ENCODE assay signal across 2 cellular contexts in the genomic region with DNA sequence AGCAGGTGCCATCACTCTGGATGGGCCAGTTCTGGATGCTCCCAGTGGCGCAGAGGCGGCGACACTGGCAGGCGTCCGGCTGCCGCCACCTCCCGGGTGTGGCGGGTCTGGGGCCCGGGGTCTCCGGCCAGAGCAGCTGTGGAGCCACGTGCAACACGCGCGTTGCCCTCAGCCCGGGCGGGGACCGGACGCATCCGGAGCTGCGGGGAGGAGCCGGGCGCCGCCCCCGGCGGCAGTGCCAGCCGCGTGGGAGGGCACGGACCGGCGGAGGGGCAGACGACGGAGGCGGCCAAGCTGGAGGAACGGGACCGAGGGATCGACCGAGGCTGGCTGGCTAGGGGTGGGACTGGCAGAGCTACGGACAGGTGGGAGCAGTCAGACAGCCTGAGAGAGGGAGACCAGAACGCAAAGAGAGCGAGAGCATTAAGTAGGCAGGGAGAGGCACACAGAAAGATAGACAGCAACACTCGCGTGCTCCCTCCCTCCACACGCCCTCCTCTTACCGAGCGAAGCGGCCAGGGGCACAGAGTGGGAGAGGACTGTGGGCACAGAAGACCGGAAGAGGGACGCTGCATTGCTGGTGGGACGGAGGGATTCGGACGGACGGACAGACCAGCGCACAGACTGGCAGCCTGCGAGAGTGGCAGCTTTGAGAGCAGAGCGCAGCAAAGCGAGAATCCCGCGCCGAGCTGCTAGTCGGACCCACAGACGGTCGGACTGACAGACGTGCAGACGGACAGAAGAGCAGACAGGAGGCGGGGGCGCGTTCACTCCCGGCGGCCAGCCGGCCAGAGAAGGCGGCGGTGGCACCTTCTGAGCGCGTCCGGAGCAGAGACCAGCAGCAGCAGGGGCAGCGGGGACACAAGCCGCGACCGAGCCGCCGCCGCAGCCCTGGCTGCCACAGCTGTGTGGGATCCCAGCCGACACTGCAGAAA.
A peak's percentile ranks its signal among the peaks of the same experiment; 100 is the strongest.
TF ChIP-seq lines count a peak whose summit lies in the region.

A gene (plus strand): TSS at position 275 of the 935 bp plus-strand sequence. CDS start 42,227 bp downstream, outside the sequence.

TF ChIP-seq in GM23338, 12 proteins besides CTCF, POLR2A, EP300 and RAD21 (continues in another document):
- TF ChIP-seq, protein P1, sequence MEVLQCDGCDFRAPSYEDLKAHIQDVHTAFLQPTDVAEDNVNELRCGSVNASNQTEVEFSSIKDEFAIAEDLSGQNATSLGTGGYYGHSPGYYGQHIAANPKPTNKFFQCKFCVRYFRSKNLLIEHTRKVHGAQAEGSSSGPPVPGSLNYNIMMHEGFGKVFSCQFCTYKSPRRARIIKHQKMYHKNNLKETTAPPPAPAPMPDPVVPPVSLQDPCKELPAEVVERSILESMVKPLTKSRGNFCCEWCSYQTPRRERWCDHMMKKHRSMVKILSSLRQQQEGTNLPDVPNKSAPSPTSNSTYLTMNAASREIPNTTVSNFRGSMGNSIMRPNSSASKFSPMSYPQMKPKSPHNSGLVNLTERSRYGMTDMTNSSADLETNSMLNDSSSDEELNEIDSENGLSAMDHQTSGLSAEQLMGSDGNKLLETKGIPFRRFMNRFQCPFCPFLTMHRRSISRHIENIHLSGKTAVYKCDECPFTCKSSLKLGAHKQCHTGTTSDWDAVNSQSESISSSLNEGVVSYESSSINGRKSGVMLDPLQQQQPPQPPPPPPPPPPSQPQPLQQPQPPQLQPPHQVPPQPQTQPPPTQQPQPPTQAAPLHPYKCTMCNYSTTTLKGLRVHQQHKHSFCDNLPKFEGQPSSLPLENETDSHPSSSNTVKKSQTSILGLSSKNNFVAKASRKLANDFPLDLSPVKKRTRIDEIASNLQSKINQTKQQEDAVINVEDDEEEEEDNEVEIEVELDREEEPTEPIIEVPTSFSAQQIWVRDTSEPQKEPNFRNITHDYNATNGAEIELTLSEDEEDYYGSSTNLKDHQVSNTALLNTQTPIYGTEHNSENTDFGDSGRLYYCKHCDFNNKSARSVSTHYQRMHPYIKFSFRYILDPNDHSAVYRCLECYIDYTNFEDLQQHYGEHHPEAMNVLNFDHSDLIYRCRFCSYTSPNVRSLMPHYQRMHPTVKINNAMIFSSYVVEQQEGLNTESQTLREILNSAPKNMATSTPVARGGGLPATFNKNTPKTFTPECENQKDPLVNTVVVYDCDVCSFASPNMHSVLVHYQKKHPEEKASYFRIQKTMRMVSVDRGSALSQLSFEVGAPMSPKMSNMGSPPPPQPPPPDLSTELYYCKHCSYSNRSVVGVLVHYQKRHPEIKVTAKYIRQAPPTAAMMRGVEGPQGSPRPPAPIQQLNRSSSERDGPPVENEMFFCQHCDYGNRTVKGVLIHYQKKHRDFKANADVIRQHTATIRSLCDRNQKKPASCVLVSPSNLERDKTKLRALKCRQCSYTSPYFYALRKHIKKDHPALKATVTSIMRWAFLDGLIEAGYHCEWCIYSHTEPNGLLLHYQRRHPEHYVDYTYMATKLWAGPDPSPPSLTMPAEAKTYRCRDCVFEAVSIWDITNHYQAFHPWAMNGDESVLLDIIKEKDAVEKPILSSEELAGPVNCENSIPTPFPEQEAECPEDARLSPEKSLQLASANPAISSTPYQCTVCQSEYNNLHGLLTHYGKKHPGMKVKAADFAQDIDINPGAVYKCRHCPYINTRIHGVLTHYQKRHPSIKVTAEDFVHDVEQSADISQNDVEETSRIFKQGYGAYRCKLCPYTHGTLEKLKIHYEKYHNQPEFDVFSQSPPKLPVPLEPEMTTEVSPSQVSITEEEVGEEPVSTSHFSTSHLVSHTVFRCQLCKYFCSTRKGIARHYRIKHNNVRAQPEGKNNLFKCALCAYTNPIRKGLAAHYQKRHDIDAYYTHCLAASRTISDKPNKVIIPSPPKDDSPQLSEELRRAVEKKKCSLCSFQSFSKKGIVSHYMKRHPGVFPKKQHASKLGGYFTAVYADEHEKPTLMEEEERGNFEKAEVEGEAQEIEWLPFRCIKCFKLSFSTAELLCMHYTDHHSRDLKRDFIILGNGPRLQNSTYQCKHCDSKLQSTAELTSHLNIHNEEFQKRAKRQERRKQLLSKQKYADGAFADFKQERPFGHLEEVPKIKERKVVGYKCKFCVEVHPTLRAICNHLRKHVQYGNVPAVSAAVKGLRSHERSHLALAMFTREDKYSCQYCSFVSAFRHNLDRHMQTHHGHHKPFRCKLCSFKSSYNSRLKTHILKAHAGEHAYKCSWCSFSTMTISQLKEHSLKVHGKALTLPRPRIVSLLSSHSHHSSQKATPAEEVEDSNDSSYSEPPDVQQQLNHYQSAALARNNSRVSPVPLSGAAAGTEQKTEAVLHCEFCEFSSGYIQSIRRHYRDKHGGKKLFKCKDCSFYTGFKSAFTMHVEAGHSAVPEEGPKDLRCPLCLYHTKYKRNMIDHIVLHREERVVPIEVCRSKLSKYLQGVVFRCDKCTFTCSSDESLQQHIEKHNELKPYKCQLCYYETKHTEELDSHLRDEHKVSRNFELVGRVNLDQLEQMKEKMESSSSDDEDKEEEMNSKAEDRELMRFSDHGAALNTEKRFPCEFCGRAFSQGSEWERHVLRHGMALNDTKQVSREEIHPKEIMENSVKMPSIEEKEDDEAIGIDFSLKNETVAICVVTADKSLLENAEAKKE (CRISPR knock-in tag; IDR thresholded peaks at IDR 0.05): no peak
- no peak for TF ChIP-seq STAT1 (IDR thresholded peaks at IDR 0.05; ENCODE audit: unreplicated experiment)
- TF ChIP-seq, protein P2, sequence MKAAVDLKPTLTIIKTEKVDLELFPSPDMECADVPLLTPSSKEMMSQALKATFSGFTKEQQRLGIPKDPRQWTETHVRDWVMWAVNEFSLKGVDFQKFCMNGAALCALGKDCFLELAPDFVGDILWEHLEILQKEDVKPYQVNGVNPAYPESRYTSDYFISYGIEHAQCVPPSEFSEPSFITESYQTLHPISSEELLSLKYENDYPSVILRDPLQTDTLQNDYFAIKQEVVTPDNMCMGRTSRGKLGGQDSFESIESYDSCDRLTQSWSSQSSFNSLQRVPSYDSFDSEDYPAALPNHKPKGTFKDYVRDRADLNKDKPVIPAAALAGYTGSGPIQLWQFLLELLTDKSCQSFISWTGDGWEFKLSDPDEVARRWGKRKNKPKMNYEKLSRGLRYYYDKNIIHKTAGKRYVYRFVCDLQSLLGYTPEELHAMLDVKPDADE (IDR thresholded peaks at IDR 0.05): no peak
- no peak for TF ChIP-seq ZNF331 (CRISPR knock-in tag; IDR thresholded peaks at IDR 0.05; ENCODE audit: low read depth)
- no peak for TF ChIP-seq CREB1 (CRISPR knock-in tag; IDR thresholded peaks at IDR 0.05; ENCODE audit: low read depth)
- TF ChIP-seq NANOG (IDR thresholded peaks at IDR 0.05; ENCODE audit: borderline replicate concordance): no peak
- no peak for TF ChIP-seq EZH2 (IDR thresholded peaks at IDR 0.05; ENCODE audit: low read depth, unreplicated experiment)

TF ChIP-seq in WTC11, 78 proteins besides CTCF, POLR2A, EP300 and RAD21 (continued from another document and continues in another):
- TF ChIP-seq, protein P3, sequence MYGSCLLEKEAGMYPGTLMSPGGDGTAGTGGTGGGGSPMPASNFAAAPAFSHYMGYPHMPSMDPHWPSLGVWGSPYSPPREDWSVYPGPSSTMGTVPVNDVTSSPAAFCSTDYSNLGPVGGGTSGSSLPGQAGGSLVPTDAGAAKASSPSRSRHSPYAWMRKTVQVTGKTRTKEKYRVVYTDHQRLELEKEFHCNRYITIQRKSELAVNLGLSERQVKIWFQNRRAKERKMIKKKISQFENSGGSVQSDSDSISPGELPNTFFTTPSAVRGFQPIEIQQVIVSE (CRISPR knock-in tag; IDR thresholded peaks at IDR 0.05; ENCODE audit: borderline replicate concordance): no peak
- TF ChIP-seq GRHL2 (CRISPR knock-in tag; IDR thresholded peaks at IDR 0.05; ENCODE audit: insufficient replicate concordance, severe bottlenecking) (no peak), CREB1 (CRISPR knock-in tag; IDR thresholded peaks at IDR 0.05) (no peak), EMX1 (CRISPR knock-in tag; IDR thresholded peaks at IDR 0.05) (no peak), NR3C1 (CRISPR knock-in tag; conservative IDR thresholded peaks at IDR 0.05; ENCODE audit: low read depth) (no peak), ZBTB21 (CRISPR knock-in tag; IDR thresholded peaks at IDR 0.05; ENCODE audit: borderline replicate concordance) (0 out of 2 replicates have a peak, but pooled peaks have one; percentile 7), SMAD3 (CRISPR knock-in tag; IDR thresholded peaks at IDR 0.05; ENCODE audit: borderline replicate concordance) (peak; percentile 72; the same call in 1 of the 2 replicates), FOXJ3 (CRISPR knock-in tag; IDR thresholded peaks at IDR 0.05; ENCODE audit: borderline replicate concordance) (no peak), ESRRA (CRISPR knock-in tag; IDR thresholded peaks at IDR 0.05; ENCODE audit: borderline replicate concordance) (peak; percentile 68; the same call in 1 of the 2 replicates), GTF2I (CRISPR knock-in tag; conservative IDR thresholded peaks at IDR 0.05) (no peak), GABPB1 (CRISPR knock-in tag; IDR thresholded peaks at IDR 0.05) (no peak), TCF7 (CRISPR knock-in tag; IDR thresholded peaks at IDR 0.05; ENCODE audit: low read depth) (peak; percentile 68; the same call in 1 of the 2 replicates), JUN (CRISPR knock-in tag; IDR thresholded peaks at IDR 0.05) (0 out of 2 replicates have a peak, but pooled peaks have one; percentile 53), ZNF121 (CRISPR knock-in tag; IDR thresholded peaks at IDR 0.05) (no peak), NFE2L1 (CRISPR knock-in tag; IDR thresholded peaks at IDR 0.05) (peak; percentile 63; the same call in 1 of the 2 replicates), CBFB (CRISPR knock-in tag; IDR thresholded peaks at IDR 0.05; ENCODE audit: low read depth) (no peak), NFATC4 (CRISPR knock-in tag; IDR thresholded peaks at IDR 0.05) (no peak), TP53 (CRISPR knock-in tag; IDR thresholded peaks at IDR 0.05) (peak; percentile 70; the same call in 1 of the 2 replicates), MYBL2 (CRISPR knock-in tag; IDR thresholded peaks at IDR 0.05) (peak; percentile 46; the same call in 1 of the 2 replicates)
- TF ChIP-seq, protein P4, sequence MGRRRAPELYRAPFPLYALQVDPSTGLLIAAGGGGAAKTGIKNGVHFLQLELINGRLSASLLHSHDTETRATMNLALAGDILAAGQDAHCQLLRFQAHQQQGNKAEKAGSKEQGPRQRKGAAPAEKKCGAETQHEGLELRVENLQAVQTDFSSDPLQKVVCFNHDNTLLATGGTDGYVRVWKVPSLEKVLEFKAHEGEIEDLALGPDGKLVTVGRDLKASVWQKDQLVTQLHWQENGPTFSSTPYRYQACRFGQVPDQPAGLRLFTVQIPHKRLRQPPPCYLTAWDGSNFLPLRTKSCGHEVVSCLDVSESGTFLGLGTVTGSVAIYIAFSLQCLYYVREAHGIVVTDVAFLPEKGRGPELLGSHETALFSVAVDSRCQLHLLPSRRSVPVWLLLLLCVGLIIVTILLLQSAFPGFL (CRISPR knock-in tag; IDR thresholded peaks at IDR 0.05; ENCODE audit: borderline replicate concordance): no peak
- TF ChIP-seq, protein P5, sequence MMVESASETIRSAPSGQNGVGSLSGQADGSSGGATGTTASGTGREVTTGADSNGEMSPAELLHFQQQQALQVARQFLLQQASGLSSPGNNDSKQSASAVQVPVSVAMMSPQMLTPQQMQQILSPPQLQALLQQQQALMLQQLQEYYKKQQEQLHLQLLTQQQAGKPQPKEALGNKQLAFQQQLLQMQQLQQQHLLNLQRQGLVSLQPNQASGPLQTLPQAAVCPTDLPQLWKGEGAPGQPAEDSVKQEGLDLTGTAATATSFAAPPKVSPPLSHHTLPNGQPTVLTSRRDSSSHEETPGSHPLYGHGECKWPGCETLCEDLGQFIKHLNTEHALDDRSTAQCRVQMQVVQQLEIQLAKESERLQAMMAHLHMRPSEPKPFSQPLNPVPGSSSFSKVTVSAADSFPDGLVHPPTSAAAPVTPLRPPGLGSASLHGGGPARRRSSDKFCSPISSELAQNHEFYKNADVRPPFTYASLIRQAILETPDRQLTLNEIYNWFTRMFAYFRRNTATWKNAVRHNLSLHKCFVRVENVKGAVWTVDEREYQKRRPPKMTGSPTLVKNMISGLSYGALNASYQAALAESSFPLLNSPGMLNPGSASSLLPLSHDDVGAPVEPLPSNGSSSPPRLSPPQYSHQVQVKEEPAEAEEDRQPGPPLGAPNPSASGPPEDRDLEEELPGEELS (CRISPR knock-in tag; IDR thresholded peaks at IDR 0.05): peak; percentile 67
- TF ChIP-seq, protein P6, sequence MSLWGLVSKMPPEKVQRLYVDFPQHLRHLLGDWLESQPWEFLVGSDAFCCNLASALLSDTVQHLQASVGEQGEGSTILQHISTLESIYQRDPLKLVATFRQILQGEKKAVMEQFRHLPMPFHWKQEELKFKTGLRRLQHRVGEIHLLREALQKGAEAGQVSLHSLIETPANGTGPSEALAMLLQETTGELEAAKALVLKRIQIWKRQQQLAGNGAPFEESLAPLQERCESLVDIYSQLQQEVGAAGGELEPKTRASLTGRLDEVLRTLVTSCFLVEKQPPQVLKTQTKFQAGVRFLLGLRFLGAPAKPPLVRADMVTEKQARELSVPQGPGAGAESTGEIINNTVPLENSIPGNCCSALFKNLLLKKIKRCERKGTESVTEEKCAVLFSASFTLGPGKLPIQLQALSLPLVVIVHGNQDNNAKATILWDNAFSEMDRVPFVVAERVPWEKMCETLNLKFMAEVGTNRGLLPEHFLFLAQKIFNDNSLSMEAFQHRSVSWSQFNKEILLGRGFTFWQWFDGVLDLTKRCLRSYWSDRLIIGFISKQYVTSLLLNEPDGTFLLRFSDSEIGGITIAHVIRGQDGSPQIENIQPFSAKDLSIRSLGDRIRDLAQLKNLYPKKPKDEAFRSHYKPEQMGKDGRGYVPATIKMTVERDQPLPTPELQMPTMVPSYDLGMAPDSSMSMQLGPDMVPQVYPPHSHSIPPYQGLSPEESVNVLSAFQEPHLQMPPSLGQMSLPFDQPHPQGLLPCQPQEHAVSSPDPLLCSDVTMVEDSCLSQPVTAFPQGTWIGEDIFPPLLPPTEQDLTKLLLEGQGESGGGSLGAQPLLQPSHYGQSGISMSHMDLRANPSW (CRISPR knock-in tag; conservative IDR thresholded peaks at IDR 0.05; ENCODE audit: low read depth): no peak
- TF ChIP-seq, protein P7, sequence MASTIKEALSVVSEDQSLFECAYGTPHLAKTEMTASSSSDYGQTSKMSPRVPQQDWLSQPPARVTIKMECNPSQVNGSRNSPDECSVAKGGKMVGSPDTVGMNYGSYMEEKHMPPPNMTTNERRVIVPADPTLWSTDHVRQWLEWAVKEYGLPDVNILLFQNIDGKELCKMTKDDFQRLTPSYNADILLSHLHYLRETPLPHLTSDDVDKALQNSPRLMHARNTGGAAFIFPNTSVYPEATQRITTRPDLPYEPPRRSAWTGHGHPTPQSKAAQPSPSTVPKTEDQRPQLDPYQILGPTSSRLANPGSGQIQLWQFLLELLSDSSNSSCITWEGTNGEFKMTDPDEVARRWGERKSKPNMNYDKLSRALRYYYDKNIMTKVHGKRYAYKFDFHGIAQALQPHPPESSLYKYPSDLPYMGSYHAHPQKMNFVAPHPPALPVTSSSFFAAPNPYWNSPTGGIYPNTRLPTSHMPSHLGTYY (CRISPR knock-in tag; IDR thresholded peaks at IDR 0.05): no peak
- TF ChIP-seq, protein P8, sequence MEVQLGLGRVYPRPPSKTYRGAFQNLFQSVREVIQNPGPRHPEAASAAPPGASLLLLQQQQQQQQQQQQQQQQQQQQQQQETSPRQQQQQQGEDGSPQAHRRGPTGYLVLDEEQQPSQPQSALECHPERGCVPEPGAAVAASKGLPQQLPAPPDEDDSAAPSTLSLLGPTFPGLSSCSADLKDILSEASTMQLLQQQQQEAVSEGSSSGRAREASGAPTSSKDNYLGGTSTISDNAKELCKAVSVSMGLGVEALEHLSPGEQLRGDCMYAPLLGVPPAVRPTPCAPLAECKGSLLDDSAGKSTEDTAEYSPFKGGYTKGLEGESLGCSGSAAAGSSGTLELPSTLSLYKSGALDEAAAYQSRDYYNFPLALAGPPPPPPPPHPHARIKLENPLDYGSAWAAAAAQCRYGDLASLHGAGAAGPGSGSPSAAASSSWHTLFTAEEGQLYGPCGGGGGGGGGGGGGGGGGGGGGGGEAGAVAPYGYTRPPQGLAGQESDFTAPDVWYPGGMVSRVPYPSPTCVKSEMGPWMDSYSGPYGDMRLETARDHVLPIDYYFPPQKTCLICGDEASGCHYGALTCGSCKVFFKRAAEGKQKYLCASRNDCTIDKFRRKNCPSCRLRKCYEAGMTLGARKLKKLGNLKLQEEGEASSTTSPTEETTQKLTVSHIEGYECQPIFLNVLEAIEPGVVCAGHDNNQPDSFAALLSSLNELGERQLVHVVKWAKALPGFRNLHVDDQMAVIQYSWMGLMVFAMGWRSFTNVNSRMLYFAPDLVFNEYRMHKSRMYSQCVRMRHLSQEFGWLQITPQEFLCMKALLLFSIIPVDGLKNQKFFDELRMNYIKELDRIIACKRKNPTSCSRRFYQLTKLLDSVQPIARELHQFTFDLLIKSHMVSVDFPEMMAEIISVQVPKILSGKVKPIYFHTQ (CRISPR knock-in tag; IDR thresholded peaks at IDR 0.05): no peak
